Comparison of ENCODE assay signal across 8 cellular contexts in genomic region chr21:44802396-44803153, GRCh38. TPM values are rescaled to one million over a fixed set of nuclear protein-coding genes. Genes with fewer than 3 reads are reported as not detected.
DNase-seq lines count a peak whose midpoint lies in the region; ATAC-seq and TF ChIP-seq lines count a peak whose summit lies in the region.

No MANE protein-coding gene starts in this region.

- H3K27ac ChIP-seq in body of pancreas: peak overlapping the region in 3 of 4 donors; percentile 69 to 83 (median 80)
- no peak overlapping the region for H3K27ac ChIP-seq in lung (ENCODE audit: low read depth in 1 of 2, low read length in 1 of 2)
- no peak overlapping the region for H3K27ac ChIP-seq in aorta (ENCODE audit: low read depth in 1 of 2, low read length in 2 of 2)

- POLR2A ChIA-PET in activated CD4-positive, alpha-beta T cell treated with anti-CD3 and anti-CD28 coated beads for 36 hours (lab: Charles Lee): interaction anchor here (0.5 to 1.0 kb wide), 3 partner anchors 9 to 78 kb away, joined by 3 to 4 read pairs (median 4); no protein-coding TSS in a partner anchor

- H3K4me3 Mint-ChIP-seq in activated CD4-positive, alpha-beta T cell treated with anti-CD3 and anti-CD28 coated beads for 36 hours: peak overlapping the region; percentile 94

- H3K4me1 Mint-ChIP-seq in activated CD4-positive, alpha-beta T cell treated with anti-CD3 and anti-CD28 coated beads for 36 hours: peaks cover 48% of the 10 kb centered on the region

- no peak for ATAC-seq in activated CD4-positive, alpha-beta T cell treated with anti-CD3 and anti-CD28 coated beads for 36 hours
- no peak for ATAC-seq in body of pancreas
- no peak for ATAC-seq in lung (ENCODE audit: insufficient read depth, low FRiP score)
- ATAC-seq in aorta (ENCODE audit: low FRiP score): peak; percentile 49
- no peak for ATAC-seq in GM18519 (IDR thresholded peaks at IDR 0.05; ENCODE audit: low FRiP score, unreplicated experiment)

- no peaks in the 10 kb centered on the region for H3K9me3 ChIP-seq in body of pancreas
- no peaks in the 10 kb centered on the region for H3K9me3 ChIP-seq in lung (ENCODE audit: control insufficient read depth in 2 of 2, insufficient read depth in 1 of 2, low read length in 1 of 2)
- no peaks in the 10 kb centered on the region for H3K9me3 ChIP-seq in aorta (ENCODE audit: control insufficient read depth, low read length)

- TF ChIP-seq CTCF in body of pancreas (IDR thresholded peaks at IDR 0.05) (no peak), lung (IDR thresholded peaks at IDR 0.05; ENCODE audit: control extremely low read depth, extremely low read depth) (no peak)

- 24 to 54% methylated on average over 15 to 32 of the region's 32 CpGs for whole genome bisulfite sequencing in body of pancreas, 2 donors
- WGBS in lung, 2 donors: 21 to 33% methylated on average over 27 to 32 of the region's 32 CpGs
- 25 to 28% methylated on average over 29 to 32 of the region's 32 CpGs for WGBS in aorta, 2 donors

- H3K4me1 ChIP-seq in body of pancreas (peaks cover 38% of the 10 kb centered on the region), lung (ENCODE audit: control insufficient read depth in 2 of 2, insufficient read depth in 2 of 2, low read length in 2 of 2) (peaks cover 9 to 10% of the 10 kb centered on the region in 2 donors), aorta (ENCODE audit: control insufficient read depth in 1 of 2, insufficient read depth in 2 of 2, low read length in 2 of 2) (no peaks in the 10 kb centered on the region)

- H3K36me3 Mint-ChIP-seq in activated CD4-positive, alpha-beta T cell treated with anti-CD3 and anti-CD28 coated beads for 36 hours (ENCODE audit: low read depth): peaks cover 66% of the 10 kb centered on the region

- CTCF ChIA-PET in activated CD4-positive, alpha-beta T cell treated with anti-CD3 and anti-CD28 coated beads for 36 hours (lab: Charles Lee): interaction anchor here (1.2 to 2.7 kb wide), 6 partner anchors 9 to 124 kb away, joined by 3 to 19 read pairs (median 7); partner anchors contain the start of gene PTTG1IP

- H3K27ac Mint-ChIP-seq in activated CD4-positive, alpha-beta T cell treated with anti-CD3 and anti-CD28 coated beads for 36 hours: peak overlapping the region; percentile 83

- peak overlapping the region; percentile 84 to 98 for H3K4me3 ChIP-seq in body of pancreas
- H3K4me3 ChIP-seq in lung: peak overlapping the region; percentile 59
- H3K4me3 ChIP-seq in aorta (ENCODE audit: low read length in 2 of 2): peak overlapping the region; percentile 80 to 99

- H3K36me3 ChIP-seq in body of pancreas (replicated peaks in 1 of 2; ENCODE audit: insufficient read depth in 1 of 2, low read depth in 2 of 2) (peaks cover 0 to 4% of the 10 kb centered on the region in 2 donors), lung (ENCODE audit: control insufficient read depth in 2 of 2, insufficient read depth in 2 of 2, low read length in 2 of 2) (peaks cover 2 to 19% of the 10 kb centered on the region in 2 donors), aorta (ENCODE audit: control insufficient read depth in 1 of 2, insufficient read depth in 2 of 2, low read length in 1 of 2) (peaks cover 0 to 3% of the 10 kb centered on the region in 2 donors)

- no peak for TF ChIP-seq POLR2A in body of pancreas (IDR thresholded peaks at IDR 0.05)

- H3K27me3 ChIP-seq in body of pancreas (no peaks in the 10 kb centered on the region), lung (ENCODE audit: control insufficient read depth, insufficient read depth) (no peaks in the 10 kb centered on the region), aorta (ENCODE audit: control insufficient read depth in 1 of 2, insufficient read depth in 2 of 2, low read length in 1 of 2) (no peaks in the 10 kb centered on the region)

- no peak for DNase-seq in activated CD4-positive, alpha-beta T cell treated with anti-CD3 and anti-CD28 coated beads for 36 hours
- no peak for DNase-seq in activated CD4-positive, alpha-beta T cell treated with anti-CD3 and anti-CD28 coated beads, Interleukin-2, amount 50 U/mL, for 4 hours
- peak; percentile 23 for DNase-seq in LoVo (ENCODE audit: low spot score)
- DNase-seq in body of pancreas: no peak
- no peak for DNase-seq in lung (ENCODE audit: low spot score)
- no peak for DNase-seq in aorta
- no peak for DNase-seq in dermis blood vessel endothelial cell

- H3K27me3 Mint-ChIP-seq in activated CD4-positive, alpha-beta T cell treated with anti-CD3 and anti-CD28 coated beads for 36 hours: no peaks in the 10 kb centered on the region

- H3K9me3 Mint-ChIP-seq in activated CD4-positive, alpha-beta T cell treated with anti-CD3 and anti-CD28 coated beads for 36 hours (ENCODE audit: low read depth): no peaks in the 10 kb centered on the region

- intact Hi-C loops in activated CD4-positive, alpha-beta T cell treated with anti-CD3 and anti-CD28 coated beads for 36 hours (cut with DNase I, micrococcal nuclease): loop anchor here (5.0 kb wide), 2 partner anchors 120 to 275 kb away; partner anchors contain the start of gene ITGB2 (in 1 of the 2)
- intact Hi-C loops in body of pancreas (cut with DNase I): loop anchor here (10.0 kb wide), 1 partner anchor 288 kb away; no protein-coding TSS in a partner anchor
- intact Hi-C loops in aorta (cut with DNase I): loop anchor here (5.0 kb wide), 3 partner anchors 65 to 130 kb away; partner anchors contain the start of gene PTTG1IP (in 1 of the 2)

RNA-seq across cellular contexts. Expression of gene UBE2G2, which starts 1.0 kb away (rescaled TPM):
- total RNA-seq in activated CD4-positive, alpha-beta T cell treated with anti-CD3 and anti-CD28 coated beads for 36 hours: 100 to 1,000 TPM; 103 to 121 TPM
- total RNA-seq in body of pancreas (10 to 100 TPM; 61.7 to 64.3 TPM), lung (10 to 100 TPM; 87.0 to 93.2 TPM), aorta (10 to 100 TPM; 79.5 to 83.6 TPM), dermis blood vessel endothelial cell (74.1 and 85.3 TPM in 2 replicates)
- polyA plus RNA-seq in lung (10 to 100 TPM; 35.6 to 48.0 TPM), aorta (10 to 100 TPM; 46.8 to 60.0 TPM)

RNA-seq across cellular contexts. Expression of gene SUMO3, which starts 15.3 kb away (rescaled TPM):
- 10 to 100 TPM; 83.4 to 84.9 TPM for total RNA-seq in activated CD4-positive, alpha-beta T cell treated with anti-CD3 and anti-CD28 coated beads for 36 hours
- total RNA-seq in body of pancreas: 10 to 100 TPM; 20.4 to 33.2 TPM
- 10 to 100 TPM; 45.5 to 86.5 TPM for total RNA-seq in lung
- polyA plus RNA-seq in lung: 10 to 100 TPM; 40.4 to 96.4 TPM
- 10 to 100 TPM; 63.2 to 68.9 TPM for total RNA-seq in aorta
- polyA plus RNA-seq in aorta: 10 to 100 TPM; 35.7 to 88.0 TPM
- 75.2 and 107 TPM in 2 replicates for total RNA-seq in dermis blood vessel endothelial cell

Comparison
In these comparisons a context has a peak if more than half of its experiments do, and no peak if none do; other contexts are left out.
1. H3K27ac ChIP-seq: peak in body of pancreas (3 of 4); none in lung (0 of 2) and aorta (0 of 2).
2. Peak in every context shown above with its lines, with median percentiles within 50 percentile points of each other: H3K4me3 ChIP-seq.